In the genomic region with DNA sequence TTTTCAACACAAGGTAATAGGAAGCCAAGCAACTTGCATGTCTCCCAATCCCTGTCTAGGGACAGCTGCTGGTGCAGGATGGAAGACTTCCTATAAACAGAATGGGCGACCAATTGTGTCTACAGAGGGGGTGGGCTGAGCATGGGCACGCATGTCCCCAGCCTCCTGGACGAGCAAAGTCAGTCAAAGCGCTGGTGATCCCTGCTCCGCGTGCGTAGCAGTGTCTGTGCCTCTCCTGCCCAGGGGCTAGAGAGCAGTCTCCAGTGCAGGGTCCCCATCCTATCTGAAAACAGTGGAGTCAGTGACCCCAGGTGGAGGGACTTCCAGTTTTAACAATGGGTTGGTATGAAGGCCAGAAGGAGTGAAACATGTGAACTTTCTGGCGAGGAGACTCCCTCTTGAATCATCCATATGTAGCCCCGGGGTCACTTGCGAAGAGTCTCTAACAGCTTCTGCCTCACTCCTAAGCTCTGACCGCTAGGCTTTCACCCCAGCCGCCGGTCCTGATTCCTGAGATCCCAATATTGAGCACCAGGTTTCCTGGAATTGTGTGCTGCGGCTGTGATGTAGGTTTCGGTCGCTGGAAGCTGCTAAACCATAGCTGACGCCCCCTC, we compare ENCODE assay signal across 1 cellular context.
TF ChIP-seq lines count a peak whose summit lies in the region.

No MANE protein-coding gene starts in this region.

TF ChIP-seq in K562, 482 proteins besides CTCF, POLR2A, EP300 and RAD21 (continued from another document):
- no peak for TF ChIP-seq BRCA1 (IDR thresholded peaks at IDR 0.05)
- peak; percentile 98; the same call in 1 of the 2 replicates for TF ChIP-seq BRCA1 (CRISPR knock-in tag; IDR thresholded peaks at IDR 0.05)
- TF ChIP-seq U2AF2 (optimal IDR thresholded peaks at IDR 0.05; ENCODE audit: low read depth, low read length) = no peak
- no peak for TF ChIP-seq XRCC5 (IDR thresholded peaks at IDR 0.05; ENCODE audit: low read depth, low read length)
- peak; percentile 9; the same call in 1 of the 2 replicates for TF ChIP-seq TEAD2 (tag; IDR thresholded peaks at IDR 0.05)
- no peak for TF ChIP-seq HNRNPLL (IDR thresholded peaks at IDR 0.05; ENCODE audit: low read depth, low read length, poor library complexity, severe bottlenecking)
- TF ChIP-seq, protein P1, sequence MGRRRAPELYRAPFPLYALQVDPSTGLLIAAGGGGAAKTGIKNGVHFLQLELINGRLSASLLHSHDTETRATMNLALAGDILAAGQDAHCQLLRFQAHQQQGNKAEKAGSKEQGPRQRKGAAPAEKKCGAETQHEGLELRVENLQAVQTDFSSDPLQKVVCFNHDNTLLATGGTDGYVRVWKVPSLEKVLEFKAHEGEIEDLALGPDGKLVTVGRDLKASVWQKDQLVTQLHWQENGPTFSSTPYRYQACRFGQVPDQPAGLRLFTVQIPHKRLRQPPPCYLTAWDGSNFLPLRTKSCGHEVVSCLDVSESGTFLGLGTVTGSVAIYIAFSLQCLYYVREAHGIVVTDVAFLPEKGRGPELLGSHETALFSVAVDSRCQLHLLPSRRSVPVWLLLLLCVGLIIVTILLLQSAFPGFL (CRISPR knock-in tag; IDR thresholded peaks at IDR 0.05) = 0 out of 2 replicates have a peak, but pooled peaks have one; percentile 73
- no peak for TF ChIP-seq HMGN3 (IDR thresholded peaks at IDR 0.05; ENCODE audit: borderline replicate concordance, extremely low read depth, insufficient read length, low read depth, low read length)
- TF ChIP-seq MYC (IDR thresholded peaks at IDR 0.05; ENCODE audit: low read depth, low read length) = no peak
- TF ChIP-seq MYC (CRISPR knock-in tag; IDR thresholded peaks at IDR 0.05; ENCODE audit: borderline replicate concordance, low read depth) = peak; percentile 48; the same call in 1 of the 2 replicates
- TF ChIP-seq EWSR1 (IDR thresholded peaks at IDR 0.05; ENCODE audit: borderline replicate concordance, low read depth, partially characterized antibody) = no peak
- no peak for TF ChIP-seq JUN (IDR thresholded peaks at IDR 0.05; ENCODE audit: borderline replicate concordance, low read depth, low read length)
- 0 out of 2 replicates have a peak, but pooled peaks have one; percentile 89 for TF ChIP-seq JUN (CRISPR knock-in tag; IDR thresholded peaks at IDR 0.05; ENCODE audit: borderline replicate concordance)
- peak; percentile 54 for TF ChIP-seq CEBPG (CRISPR knock-in tag; IDR thresholded peaks at IDR 0.05)
- no peak for TF ChIP-seq CEBPG (tag; conservative IDR thresholded peaks at IDR 0.05 in 1 of 2, IDR thresholded peaks at IDR 0.05 in 1 of 2)
- no peak for TF ChIP-seq ESRRB (CRISPR knock-in tag; IDR thresholded peaks at IDR 0.05; ENCODE audit: borderline replicate concordance)
- TF ChIP-seq SMAD4 (CRISPR knock-in tag; conservative IDR thresholded peaks at IDR 0.05) = peak; percentile 80; the same call in 1 of the 2 replicates
- TF ChIP-seq ARNT (IDR thresholded peaks at IDR 0.05) = 0 out of 4 replicates have a peak, but pooled peaks of 1 of the 2 experiments have one; percentile 70
- TF ChIP-seq CBX2 (IDR thresholded peaks at IDR 0.05; ENCODE audit: insufficient read depth, low read length, poor library complexity, severe bottlenecking) = no peak
- TF ChIP-seq RBM17 (IDR thresholded peaks at IDR 0.05; ENCODE audit: borderline replicate concordance, low read depth, low read length) = no peak
- TF ChIP-seq, protein P2, sequence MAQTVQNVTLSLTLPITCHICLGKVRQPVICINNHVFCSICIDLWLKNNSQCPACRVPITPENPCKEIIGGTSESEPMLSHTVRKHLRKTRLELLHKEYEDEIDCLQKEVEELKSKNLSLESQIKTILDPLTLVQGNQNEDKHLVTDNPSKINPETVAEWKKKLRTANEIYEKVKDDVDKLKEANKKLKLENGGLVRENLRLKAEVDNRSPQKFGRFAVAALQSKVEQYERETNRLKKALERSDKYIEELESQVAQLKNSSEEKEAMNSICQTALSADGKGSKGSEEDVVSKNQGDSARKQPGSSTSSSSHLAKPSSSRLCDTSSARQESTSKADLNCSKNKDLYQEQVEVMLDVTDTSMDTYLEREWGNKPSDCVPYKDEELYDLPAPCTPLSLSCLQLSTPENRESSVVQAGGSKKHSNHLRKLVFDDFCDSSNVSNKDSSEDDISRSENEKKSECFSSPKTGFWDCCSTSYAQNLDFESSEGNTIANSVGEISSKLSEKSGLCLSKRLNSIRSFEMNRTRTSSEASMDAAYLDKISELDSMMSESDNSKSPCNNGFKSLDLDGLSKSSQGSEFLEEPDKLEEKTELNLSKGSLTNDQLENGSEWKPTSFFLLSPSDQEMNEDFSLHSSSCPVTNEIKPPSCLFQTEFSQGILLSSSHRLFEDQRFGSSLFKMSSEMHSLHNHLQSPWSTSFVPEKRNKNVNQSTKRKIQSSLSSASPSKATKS (CRISPR knock-in tag; IDR thresholded peaks at IDR 0.05) = 0 out of 2 replicates have a peak, but pooled peaks have one; percentile 7
- TF ChIP-seq, protein P3, sequence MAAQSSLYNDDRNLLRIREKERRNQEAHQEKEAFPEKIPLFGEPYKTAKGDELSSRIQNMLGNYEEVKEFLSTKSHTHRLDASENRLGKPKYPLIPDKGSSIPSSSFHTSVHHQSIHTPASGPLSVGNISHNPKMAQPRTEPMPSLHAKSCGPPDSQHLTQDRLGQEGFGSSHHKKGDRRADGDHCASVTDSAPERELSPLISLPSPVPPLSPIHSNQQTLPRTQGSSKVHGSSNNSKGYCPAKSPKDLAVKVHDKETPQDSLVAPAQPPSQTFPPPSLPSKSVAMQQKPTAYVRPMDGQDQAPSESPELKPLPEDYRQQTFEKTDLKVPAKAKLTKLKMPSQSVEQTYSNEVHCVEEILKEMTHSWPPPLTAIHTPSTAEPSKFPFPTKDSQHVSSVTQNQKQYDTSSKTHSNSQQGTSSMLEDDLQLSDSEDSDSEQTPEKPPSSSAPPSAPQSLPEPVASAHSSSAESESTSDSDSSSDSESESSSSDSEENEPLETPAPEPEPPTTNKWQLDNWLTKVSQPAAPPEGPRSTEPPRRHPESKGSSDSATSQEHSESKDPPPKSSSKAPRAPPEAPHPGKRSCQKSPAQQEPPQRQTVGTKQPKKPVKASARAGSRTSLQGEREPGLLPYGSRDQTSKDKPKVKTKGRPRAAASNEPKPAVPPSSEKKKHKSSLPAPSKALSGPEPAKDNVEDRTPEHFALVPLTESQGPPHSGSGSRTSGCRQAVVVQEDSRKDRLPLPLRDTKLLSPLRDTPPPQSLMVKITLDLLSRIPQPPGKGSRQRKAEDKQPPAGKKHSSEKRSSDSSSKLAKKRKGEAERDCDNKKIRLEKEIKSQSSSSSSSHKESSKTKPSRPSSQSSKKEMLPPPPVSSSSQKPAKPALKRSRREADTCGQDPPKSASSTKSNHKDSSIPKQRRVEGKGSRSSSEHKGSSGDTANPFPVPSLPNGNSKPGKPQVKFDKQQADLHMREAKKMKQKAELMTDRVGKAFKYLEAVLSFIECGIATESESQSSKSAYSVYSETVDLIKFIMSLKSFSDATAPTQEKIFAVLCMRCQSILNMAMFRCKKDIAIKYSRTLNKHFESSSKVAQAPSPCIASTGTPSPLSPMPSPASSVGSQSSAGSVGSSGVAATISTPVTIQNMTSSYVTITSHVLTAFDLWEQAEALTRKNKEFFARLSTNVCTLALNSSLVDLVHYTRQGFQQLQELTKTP (IDR thresholded peaks at IDR 0.05; ENCODE audit: low read depth in 1 of 2, partially characterized antibody in 2 of 2) = peak in 1 of 2 experiments; percentile 27
- 0 out of 2 replicates have a peak, but pooled peaks have one; percentile 17 for TF ChIP-seq KAT7 (CRISPR knock-in tag; IDR thresholded peaks at IDR 0.05; ENCODE audit: borderline replicate concordance)
- TF ChIP-seq MAFF (IDR thresholded peaks at IDR 0.05; ENCODE audit: low read length) = no peak
- TF ChIP-seq, protein P4, sequence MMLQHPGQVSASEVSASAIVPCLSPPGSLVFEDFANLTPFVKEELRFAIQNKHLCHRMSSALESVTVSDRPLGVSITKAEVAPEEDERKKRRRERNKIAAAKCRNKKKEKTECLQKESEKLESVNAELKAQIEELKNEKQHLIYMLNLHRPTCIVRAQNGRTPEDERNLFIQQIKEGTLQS (IDR thresholded peaks at IDR 0.05) = 0 out of 2 replicates have a peak, but pooled peaks have one; percentile 15
- TF ChIP-seq, protein P4 (CRISPR knock-in tag; conservative IDR thresholded peaks at IDR 0.05) = no peak
- TF ChIP-seq, protein P5, sequence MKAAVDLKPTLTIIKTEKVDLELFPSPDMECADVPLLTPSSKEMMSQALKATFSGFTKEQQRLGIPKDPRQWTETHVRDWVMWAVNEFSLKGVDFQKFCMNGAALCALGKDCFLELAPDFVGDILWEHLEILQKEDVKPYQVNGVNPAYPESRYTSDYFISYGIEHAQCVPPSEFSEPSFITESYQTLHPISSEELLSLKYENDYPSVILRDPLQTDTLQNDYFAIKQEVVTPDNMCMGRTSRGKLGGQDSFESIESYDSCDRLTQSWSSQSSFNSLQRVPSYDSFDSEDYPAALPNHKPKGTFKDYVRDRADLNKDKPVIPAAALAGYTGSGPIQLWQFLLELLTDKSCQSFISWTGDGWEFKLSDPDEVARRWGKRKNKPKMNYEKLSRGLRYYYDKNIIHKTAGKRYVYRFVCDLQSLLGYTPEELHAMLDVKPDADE (conservative IDR thresholded peaks at IDR 0.05; ENCODE audit: control insufficient read depth, low read depth, low read length) = no peak
- TF ChIP-seq CC2D1A (IDR thresholded peaks at IDR 0.05) = 0 out of 2 replicates have a peak, but pooled peaks have one; percentile 81
- TF ChIP-seq CHD4 (IDR thresholded peaks at IDR 0.05; ENCODE audit: insufficient read depth, insufficient replicate concordance, low read depth, low read length, poor library complexity, severe bottlenecking) = no peak
- TF ChIP-seq ZNF79 (CRISPR knock-in tag; IDR thresholded peaks at IDR 0.05; ENCODE audit: low read depth) = no peak
- TF ChIP-seq ZNF668 (CRISPR knock-in tag; IDR thresholded peaks at IDR 0.05) = no peak
- TF ChIP-seq FOXM1 (IDR thresholded peaks at IDR 0.05; ENCODE audit: low read depth) = peak; percentile 52; the same call in 1 of the 2 replicates
- TF ChIP-seq FOXM1 (CRISPR knock-in tag; IDR thresholded peaks at IDR 0.05; ENCODE audit: low read depth) = no peak; the same call in 1 of the 2 replicates
- TF ChIP-seq MAZ (CRISPR knock-in tag; conservative IDR thresholded peaks at IDR 0.05 in 1 of 2, IDR thresholded peaks at IDR 0.05 in 1 of 2) = no peak
- TF ChIP-seq, protein P6, sequence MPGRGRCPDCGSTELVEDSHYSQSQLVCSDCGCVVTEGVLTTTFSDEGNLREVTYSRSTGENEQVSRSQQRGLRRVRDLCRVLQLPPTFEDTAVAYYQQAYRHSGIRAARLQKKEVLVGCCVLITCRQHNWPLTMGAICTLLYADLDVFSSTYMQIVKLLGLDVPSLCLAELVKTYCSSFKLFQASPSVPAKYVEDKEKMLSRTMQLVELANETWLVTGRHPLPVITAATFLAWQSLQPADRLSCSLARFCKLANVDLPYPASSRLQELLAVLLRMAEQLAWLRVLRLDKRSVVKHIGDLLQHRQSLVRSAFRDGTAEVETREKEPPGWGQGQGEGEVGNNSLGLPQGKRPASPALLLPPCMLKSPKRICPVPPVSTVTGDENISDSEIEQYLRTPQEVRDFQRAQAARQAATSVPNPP (IDR thresholded peaks at IDR 0.05; ENCODE audit: borderline replicate concordance, insufficient read depth, insufficient read length) = no peak
- no peak for TF ChIP-seq KLF10 (CRISPR knock-in tag; IDR thresholded peaks at IDR 0.05)
- TF ChIP-seq CBX5 (IDR thresholded peaks at IDR 0.05; ENCODE audit: borderline replicate concordance, low read depth) = no peak
- TF ChIP-seq, protein P7, sequence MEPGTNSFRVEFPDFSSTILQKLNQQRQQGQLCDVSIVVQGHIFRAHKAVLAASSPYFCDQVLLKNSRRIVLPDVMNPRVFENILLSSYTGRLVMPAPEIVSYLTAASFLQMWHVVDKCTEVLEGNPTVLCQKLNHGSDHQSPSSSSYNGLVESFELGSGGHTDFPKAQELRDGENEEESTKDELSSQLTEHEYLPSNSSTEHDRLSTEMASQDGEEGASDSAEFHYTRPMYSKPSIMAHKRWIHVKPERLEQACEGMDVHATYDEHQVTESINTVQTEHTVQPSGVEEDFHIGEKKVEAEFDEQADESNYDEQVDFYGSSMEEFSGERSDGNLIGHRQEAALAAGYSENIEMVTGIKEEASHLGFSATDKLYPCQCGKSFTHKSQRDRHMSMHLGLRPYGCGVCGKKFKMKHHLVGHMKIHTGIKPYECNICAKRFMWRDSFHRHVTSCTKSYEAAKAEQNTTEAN (CRISPR knock-in tag; IDR thresholded peaks at IDR 0.05) = no peak
- TF ChIP-seq, protein P8, sequence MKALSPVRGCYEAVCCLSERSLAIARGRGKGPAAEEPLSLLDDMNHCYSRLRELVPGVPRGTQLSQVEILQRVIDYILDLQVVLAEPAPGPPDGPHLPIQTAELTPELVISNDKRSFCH (CRISPR knock-in tag; IDR thresholded peaks at IDR 0.05) = no peak
- TF ChIP-seq, protein P8 (tag; IDR thresholded peaks at IDR 0.05) = peak; percentile 85; the same call in 1 of the 2 replicates
- TF ChIP-seq NR4A1 (CRISPR knock-in tag; IDR thresholded peaks at IDR 0.05) = no peak
- TF ChIP-seq NR4A1 (tag; IDR thresholded peaks at IDR 0.05) = peak; percentile 84; the same call in 1 of the 2 replicates
- TF ChIP-seq, protein P9, sequence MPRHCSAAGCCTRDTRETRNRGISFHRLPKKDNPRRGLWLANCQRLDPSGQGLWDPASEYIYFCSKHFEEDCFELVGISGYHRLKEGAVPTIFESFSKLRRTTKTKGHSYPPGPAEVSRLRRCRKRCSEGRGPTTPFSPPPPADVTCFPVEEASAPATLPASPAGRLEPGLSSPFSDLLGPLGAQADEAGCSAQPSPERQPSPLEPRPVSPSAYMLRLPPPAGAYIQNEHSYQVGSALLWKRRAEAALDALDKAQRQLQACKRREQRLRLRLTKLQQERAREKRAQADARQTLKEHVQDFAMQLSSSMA (CRISPR knock-in tag; IDR thresholded peaks at IDR 0.05) = no peak
- TF ChIP-seq TCF7 (IDR thresholded peaks at IDR 0.05; ENCODE audit: borderline replicate concordance) = no peak
- no peak for TF ChIP-seq CBFA2T2 (conservative IDR thresholded peaks at IDR 0.05)
- 0 out of 2 replicates have a peak, but pooled peaks have one; percentile 70 for TF ChIP-seq TRIM28 (IDR thresholded peaks at IDR 0.05)
- no peak for TF ChIP-seq ELF4 (CRISPR knock-in tag; IDR thresholded peaks at IDR 0.05)
- no peak for TF ChIP-seq SMARCA5 (IDR thresholded peaks at IDR 0.05)
- no peak for TF ChIP-seq ZFX (CRISPR knock-in tag; IDR thresholded peaks at IDR 0.05)
- TF ChIP-seq, protein P10, sequence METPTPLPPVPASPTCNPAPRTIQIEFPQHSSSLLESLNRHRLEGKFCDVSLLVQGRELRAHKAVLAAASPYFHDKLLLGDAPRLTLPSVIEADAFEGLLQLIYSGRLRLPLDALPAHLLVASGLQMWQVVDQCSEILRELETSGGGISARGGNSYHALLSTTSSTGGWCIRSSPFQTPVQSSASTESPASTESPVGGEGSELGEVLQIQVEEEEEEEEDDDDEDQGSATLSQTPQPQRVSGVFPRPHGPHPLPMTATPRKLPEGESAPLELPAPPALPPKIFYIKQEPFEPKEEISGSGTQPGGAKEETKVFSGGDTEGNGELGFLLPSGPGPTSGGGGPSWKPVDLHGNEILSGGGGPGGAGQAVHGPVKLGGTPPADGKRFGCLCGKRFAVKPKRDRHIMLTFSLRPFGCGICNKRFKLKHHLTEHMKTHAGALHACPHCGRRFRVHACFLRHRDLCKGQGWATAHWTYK (CRISPR knock-in tag; IDR thresholded peaks at IDR 0.05) = 0 out of 2 replicates have a peak, but pooled peaks have one; percentile 90
- no peak for TF ChIP-seq SAFB (IDR thresholded peaks at IDR 0.05; ENCODE audit: borderline replicate concordance, low read depth, low read length)
